In genomic region chr4:36363024-36363423, GRCh38 we compare ENCODE assay signal across 18 cellular contexts.
"Had no signal": no experiment of that assay in that cellular context is flagged by ENCODE, and none has a peak within 500 bp of the region (broad histone marks: within the 10 kb centered on the region; RNA-seq: fewer than 3 reads in every experiment).

No MANE protein-coding gene starts in this region.

- H3K27ac Mint-ChIP-seq: activated CD4-positive, alpha-beta memory T cell treated with anti-CD3 and anti-CD28 coated beads, Interleukin-2, amount 10 ng/mL, durations not matched to agents 7 days and 5 days; activated CD4-positive, alpha-beta T cell treated with anti-CD3 and anti-CD28 coated beads for 36 hours; activated naive CD8-positive, alpha-beta T cell; dendritic cell treated with granulocyte-macrophage colony-stimulating factor and Interleukin-4, amounts not matched to agents 40 ng/mL and 50 ng/mL, for 4 days; nephron progenitor cell had no signal

- H3K36me3 ChIP-seq: left ventricle myocardium inferior, suprapubic skin, upper lobe of left lung, WERI-Rb-1 had no signal

- H3K27me3 Mint-ChIP-seq: activated CD4-positive, alpha-beta memory T cell treated with anti-CD3 and anti-CD28 coated beads, Interleukin-2, amount 10 ng/mL, durations not matched to agents 7 days and 5 days; activated CD4-positive, alpha-beta T cell treated with anti-CD3 and anti-CD28 coated beads for 36 hours; activated naive CD8-positive, alpha-beta T cell; central memory CD8-positive, alpha-beta T cell; dendritic cell treated with granulocyte-macrophage colony-stimulating factor and Interleukin-4, amounts not matched to agents 40 ng/mL and 50 ng/mL, for 4 days had no signal

- H3K4me3 Mint-ChIP-seq: activated CD4-positive, alpha-beta memory T cell treated with anti-CD3 and anti-CD28 coated beads, Interleukin-2, amount 10 ng/mL, durations not matched to agents 7 days and 5 days; activated CD4-positive, alpha-beta T cell treated with anti-CD3 and anti-CD28 coated beads for 36 hours; activated naive CD8-positive, alpha-beta T cell; central memory CD8-positive, alpha-beta T cell; dendritic cell treated with granulocyte-macrophage colony-stimulating factor and Interleukin-4, amounts not matched to agents 40 ng/mL and 50 ng/mL, for 4 days; nephron progenitor cell had no signal

- H3K4me1 ChIP-seq: left ventricle myocardium inferior, suprapubic skin, upper lobe of left lung had no signal

- ATAC-seq: activated CD4-positive, alpha-beta T cell treated with anti-CD3 and anti-CD28 coated beads for 36 hours had no signal

- H3K4me3 ChIP-seq: left ventricle myocardium inferior, suprapubic skin, upper lobe of left lung had no signal

- H3K9me3 Mint-ChIP-seq: activated CD4-positive, alpha-beta memory T cell treated with anti-CD3 and anti-CD28 coated beads, Interleukin-2, amount 10 ng/mL, durations not matched to agents 7 days and 5 days; central memory CD8-positive, alpha-beta T cell; dendritic cell treated with granulocyte-macrophage colony-stimulating factor and Interleukin-4, amounts not matched to agents 40 ng/mL and 50 ng/mL, for 4 days; nephron progenitor cell had no signal

- H3K9me3 ChIP-seq: left ventricle myocardium inferior, suprapubic skin, upper lobe of left lung had no signal

- H3K27ac ChIP-seq: left ventricle myocardium inferior, suprapubic skin, upper lobe of left lung, WERI-Rb-1 had no signal

- H3K27me3 ChIP-seq: suprapubic skin, upper lobe of left lung had no signal

- H3K4me1 Mint-ChIP-seq: activated CD4-positive, alpha-beta memory T cell treated with anti-CD3 and anti-CD28 coated beads, Interleukin-2, amount 10 ng/mL, durations not matched to agents 7 days and 5 days; activated CD4-positive, alpha-beta T cell treated with anti-CD3 and anti-CD28 coated beads for 36 hours; central memory CD8-positive, alpha-beta T cell; nephron progenitor cell had no signal

- DNase-seq: activated CD4-positive, alpha-beta memory T cell treated with anti-CD3 and anti-CD28 coated beads, Interleukin-2, amount 10 ng/mL, durations not matched to agents 7 days and 5 days; activated CD4-positive, alpha-beta T cell treated with anti-CD3 and anti-CD28 coated beads for 36 hours; activated gamma-delta T cell; activated T-cell treated with anti-CD3 and anti-CD28 coated beads, Interleukin-2, amount 50 U/mL, for 48 hours; anterior cingulate cortex; head of caudate nucleus; left ventricle myocardium inferior; nephron progenitor cell; stimulated activated CD4-positive, alpha-beta T cell treated with anti-CD3 and anti-CD28 coated beads, Interleukin-12 subunit alpha, Interleukin-12 subunit beta, amount 100 ng/mL, for 4 hours; stimulated activated CD4-positive, alpha-beta T cell treated with anti-CD3 and anti-CD28 coated beads, Interleukin-2, amount 100 ng/mL, for 48 hours; stimulated activated naive CD4-positive, alpha-beta T cell treated with Interleukin-2 at 50 U/mL for 16 hours; T-helper 9 cell; upper lobe of left lung; WERI-Rb-1 had no signal
